ENCODE assay signal across 8 cellular contexts in genomic region chr11:35165416-35166368, GRCh38. TPM values are rescaled to one million over a fixed set of nuclear protein-coding genes. Genes with fewer than 3 reads are reported as not detected.
DNase-seq lines count a peak whose midpoint lies in the region; ATAC-seq and TF ChIP-seq lines count a peak whose summit lies in the region.

No MANE protein-coding gene starts in this region.

- DNase-seq in EL, result peak; percentile 70
- DNase-seq in M059J (ENCODE audit: low read depth), result peak; percentile 96
- DNase-seq in activated CD8-positive, alpha-beta memory T cell treated with anti-CD3 and anti-CD28 coated beads for 4 hours (ENCODE audit: low read depth in 2 of 2), result peak; percentile 69 to 71
- DNase-seq in fibroblast of lung (ENCODE audit: low read depth in 2 of 2), result peak; percentile 78 to 85
- DNase-seq in stimulated activated CD4-positive, alpha-beta T cell treated with anti-CD3 and anti-CD28 coated beads, Interleukin-1b, Interleukin-23, amount 100 ng/mL, for 24 hours (ENCODE audit: low read depth in 4 of 4, low spot score in 1 of 4), result peak in 3 of 4 experiments; percentile 60 to 68 (median 60)
- DNase-seq in cerebellum (ENCODE audit: low spot score), result no peak
- no peak for DNase-seq in NCI-H1417 (lab: John Stamatoyannopoulos, UW)

- peak overlapping the region; percentile 87 for H3K27ac ChIP-seq in fibroblast of lung (ENCODE audit: insufficient read depth, low read length)

- H3K4me1 ChIP-seq in fibroblast of lung (ENCODE audit: control insufficient read depth, extremely low read depth, insufficient read depth, low read length), result peaks cover 69% of the 10 kb centered on the region

- no peak for TF ChIP-seq CTCF in fibroblast of lung (conservative IDR thresholded peaks at IDR 0.05 in 1 of 2, IDR thresholded peaks at IDR 0.05 in 1 of 2; ENCODE audit: low read depth in 1 of 2, low read length in 2 of 2)

- peak; percentile 71 for ATAC-seq in GM21717 (IDR thresholded peaks at IDR 0.05; ENCODE audit: unreplicated experiment)

- peaks cover 1% of the 10 kb centered on the region for H3K36me3 ChIP-seq in fibroblast of lung (ENCODE audit: control insufficient read depth, insufficient read depth, low read length)

- no peaks in the 10 kb centered on the region for H3K9me3 ChIP-seq in fibroblast of lung (ENCODE audit: control insufficient read depth, insufficient read depth, low read depth, low read length)

- no peak overlapping the region for H3K9ac ChIP-seq in fibroblast of lung (ENCODE audit: insufficient read depth, low read length)

- H2AFZ ChIP-seq in fibroblast of lung (ENCODE audit: low read length), result no peak overlapping the region

- H3K27me3 ChIP-seq in fibroblast of lung (ENCODE audit: control insufficient read depth, insufficient read depth, low read length), result no peaks in the 10 kb centered on the region

- peak overlapping the region; percentile 75 for H3K4me2 ChIP-seq in fibroblast of lung (ENCODE audit: extremely low read depth, insufficient read depth, low read length)

- peaks cover 2% of the 10 kb centered on the region for H4K20me1 ChIP-seq in fibroblast of lung (ENCODE audit: control insufficient read depth, extremely low read depth, insufficient read depth, low read length)

- H3K4me3 ChIP-seq in fibroblast of lung (replicated peaks in 1 of 4; ENCODE audit: control extremely low read depth in 1 of 4, insufficient read depth in 1 of 4, low read depth in 3 of 4, low read length in 4 of 4), result no peak overlapping the region

- H3K79me2 ChIP-seq in fibroblast of lung (ENCODE audit: control insufficient read depth, insufficient read depth, low read length), result peaks cover 100% of the 10 kb centered on the region

RNA-seq across cellular contexts. Expression of gene CD44, which starts 26.7 kb away (rescaled TPM):
- total RNA-seq in M059J (2014; rRNA removed; shearing (Covaris generic)), result 405 and 667 TPM in 2 replicates
- total RNA-seq in fibroblast of lung (446 and 660 TPM in 2 replicates), cerebellum (6.0 TPM)
- polyA plus RNA-seq in fibroblast of lung, result 980 and 2,078 TPM in 2 replicates
- 599 and 1,130 TPM in 2 replicates for polyA plus RNA-seq in fibroblast of lung (2012)
- 898 and 1,775 TPM in 2 replicates for polyA minus RNA-seq in fibroblast of lung (ENCODE audit: low replicate concordance)

Comparison
In these comparisons a context has a peak if more than half of its experiments do, and no peak if none do; other contexts are left out.
1. DNase-seq: peak in EL (single experiment), M059J (single experiment), activated CD8-positive, alpha-beta memory T cell treated with anti-CD3 and anti-CD28 coated beads for 4 hours (2 of 2), fibroblast of lung (2 of 2) and stimulated activated CD4-positive, alpha-beta T cell treated with anti-CD3 and anti-CD28 coated beads, Interleukin-1b, Interleukin-23, amount 100 ng/mL, for 24 hours (3 of 4); none in cerebellum (single experiment) and NCI-H1417 (0 of 3).
2. RNA of gene CD44, which starts 26.7 kb away (total RNA-seq): 405 to 667 TPM in M059J and 446 to 660 TPM in fibroblast of lung; 6.0 TPM in cerebellum (single experiment); every median in the first group is over 10 times any median in the second.